ENCODE assay signal across 13 cellular contexts in genomic region chr12:131784909-131785762, GRCh38. TPM values are rescaled to one million over a fixed set of nuclear protein-coding genes. Genes with fewer than 3 reads are reported as not detected.
DNase-seq lines count a peak whose midpoint lies in the region; ATAC-seq and TF ChIP-seq lines count a peak whose summit lies in the region.
"Had no signal": no experiment of that assay in that cellular context is flagged by ENCODE, and none has a peak within 500 bp of the region (broad histone marks: within the 10 kb centered on the region; RNA-seq: fewer than 3 reads in every experiment).

No MANE protein-coding gene starts in this region.

- TF ChIP-seq CTCF in A673 (conservative IDR thresholded peaks at IDR 0.05; ENCODE audit: low read depth, low read length) (no peak), HCT116 (IDR thresholded peaks at IDR 0.05 in 2 of 3, conservative IDR thresholded peaks at IDR 0.05 in 1 of 3; ENCODE audit: borderline replicate concordance in 1 of 3, insufficient read depth in 1 of 3, low read depth in 2 of 3, low read length in 2 of 3) (no peak), cardiac fibroblast (IDR thresholded peaks at IDR 0.05; ENCODE audit: low read depth, low read length) (no peak)

- no peak for TF ChIP-seq RAD21 in HCT116 (IDR thresholded peaks at IDR 0.05; ENCODE audit: low read depth)

- POLR2A ChIA-PET in A673 (lab: Charles Lee; ENCODE audit: low non-redundant PET) (no interaction called here), HCT116 (lab: Charles Lee) (no interaction called here)

- RAD21 ChIA-PET in HCT116 (lab: Charles Lee; ENCODE audit: low non-redundant PET in 1 of 2, low total read pairs in 2 of 2, uncharacterized antibody in 2 of 2, unreplicated experiment in 2 of 2): no interaction called here

- H3K4me3 ChIP-seq in A673 (ENCODE audit: low read depth, low read length, poor library complexity, severe bottlenecking) (no peak overlapping the region), HCT116 (replicated peaks in 1 of 2; ENCODE audit: low read depth in 1 of 2, low read length in 2 of 2) (no peak overlapping the region), cardiac fibroblast (replicated peaks in 1 of 2; ENCODE audit: low read depth in 2 of 2, low read length in 2 of 2) (no peak overlapping the region)

- H3K27me3 Mint-ChIP-seq in memory B cell: no peaks in the 10 kb centered on the region

- no peak overlapping the region for H3K4me3 Mint-ChIP-seq in memory B cell

- CTCF ChIA-PET in A673 (lab: Charles Lee): interaction anchor here (0.7 kb wide), 1 partner anchor 195 kb away, joined by 3 read pairs; no protein-coding TSS in a partner anchor
- CTCF ChIA-PET in HCT116 (lab: Charles Lee): no interaction called here

- H3K4me1 Mint-ChIP-seq in memory B cell: peaks cover 4% of the 10 kb centered on the region

- ATAC-seq in HCT116: no peak
- peak; percentile 67 for ATAC-seq in memory B cell (ENCODE audit: low read depth)
- no peak for ATAC-seq in HG02798 (IDR thresholded peaks at IDR 0.05; ENCODE audit: poor library complexity, unreplicated experiment)
- ATAC-seq in HG03521 (IDR thresholded peaks at IDR 0.05; ENCODE audit: unreplicated experiment): no peak
- ATAC-seq: left colon had no signal

- peak overlapping the region; percentile 52 for H3K9ac ChIP-seq in HCT116 (ENCODE audit: low read length)

- no peaks in the 10 kb centered on the region for H4K20me1 ChIP-seq in HCT116 (ENCODE audit: insufficient read depth)

- peaks cover 26% of the 10 kb centered on the region for H3K4me1 ChIP-seq in A673 (ENCODE audit: insufficient read depth, low read length, poor library complexity, severe bottlenecking)
- peaks cover 23 to 33% of the 10 kb centered on the region in 2 experiments for H3K4me1 ChIP-seq in HCT116 (ENCODE audit: control insufficient read depth in 1 of 2, insufficient read depth in 2 of 2, low read length in 2 of 2)

- peak overlapping the region; percentile 78 for H3K4me2 ChIP-seq in HCT116 (ENCODE audit: low read length)

- no peaks in the 10 kb centered on the region for H3K9me2 ChIP-seq in HCT116 (ENCODE audit: insufficient read depth)

- DNase-seq in A673 (ENCODE audit: low spot score) (no peak), HCT116 (ENCODE audit: low read depth, low spot score) (no peak), cardiac fibroblast (ENCODE audit: low read depth in 2 of 2) (peak; percentile 6 to 69), memory B cell (ENCODE audit: low spot score in 2 of 2) (no peak), SW 1271 (lab: John Stamatoyannopoulos, UW) (no peak), posterior vena cava (ENCODE audit: low spot score) (no peak)
- DNase-seq: Karpas-422; left colon; NCI-H2081 treated with DMSO at 0.1 percent for 48 hours; NCI-H774; stimulated activated CD8-positive, alpha-beta memory T cell treated with anti-CD3 and anti-CD28 coated beads, Interleukin-4, amount 100 ng/mL, for 48 hours had no signal

- BruUV-seq in A673 (replicated peaks; lab: Mats Ljungman, UMichigan) (no TSS peak), HCT116 (replicated peaks; lab: Mats Ljungman, UMichigan) (no TSS peak)

- no peak overlapping the region for H2AFZ ChIP-seq in HCT116 (ENCODE audit: low read depth, low read length, poor library complexity, severe bottlenecking)

- H3K9me3 ChIP-seq in A673 (ENCODE audit: low read depth, low read length, poor library complexity, severe bottlenecking): no peaks in the 10 kb centered on the region
- H3K9me3 ChIP-seq in HCT116 (ENCODE audit: control insufficient read depth in 1 of 2, insufficient read depth in 1 of 2, low read depth in 1 of 2, low read length in 2 of 2): no peaks in the 10 kb centered on the region

- peaks cover 16% of the 10 kb centered on the region for H3K36me3 Mint-ChIP-seq in memory B cell

- TF ChIP-seq POLR2A in HCT116 (IDR thresholded peaks at IDR 0.05; ENCODE audit: borderline replicate concordance, extremely low read depth, insufficient read depth, insufficient read length): no peak

- H3K79me2 ChIP-seq in HCT116 (ENCODE audit: insufficient read depth, low read length): peaks cover 23% of the 10 kb centered on the region

- H3K9me3 Mint-ChIP-seq in memory B cell: no peaks in the 10 kb centered on the region

- intact Hi-C loops in A673 (cut with micrococcal nuclease; ENCODE audit: unreplicated experiment): no loop called here
- intact Hi-C loops in HCT116 (cut with micrococcal nuclease): no loop called here
- intact Hi-C loops in posterior vena cava (cut with DNase I): no loop called here

- H3K27ac ChIP-seq in A673 (ENCODE audit: low read depth, low read length, poor library complexity, severe bottlenecking) (peak overlapping the region; percentile 70), HCT116 (ENCODE audit: low read depth, low read length) (peak overlapping the region; percentile 73)

- peak overlapping the region; percentile 58 for H3K27ac Mint-ChIP-seq in memory B cell

- H3K36me3 ChIP-seq in A673 (ENCODE audit: insufficient read depth, low read length, poor library complexity, severe bottlenecking) (peaks cover 20% of the 10 kb centered on the region), HCT116 (ENCODE audit: control insufficient read depth in 1 of 2, insufficient read depth in 2 of 2, low read length in 2 of 2) (peaks cover 5 to 39% of the 10 kb centered on the region in 2 experiments; a peak in 3 of 4 replicates)

- H3K27me3 ChIP-seq in A673 (replicated peaks; ENCODE audit: insufficient read depth, low read depth, low read length, poor library complexity): no peaks in the 10 kb centered on the region
- H3K27me3 ChIP-seq in HCT116 (ENCODE audit: insufficient read depth, low read length): no peaks in the 10 kb centered on the region

TF ChIP-seq in HCT116, 20 proteins besides CTCF, POLR2A, EP300 and RAD21:
- TF ChIP-seq SIN3A (IDR thresholded peaks at IDR 0.05; ENCODE audit: low read depth) (no peak), FOSL1 (IDR thresholded peaks at IDR 0.05; ENCODE audit: low read depth) (no peak), JUND (IDR thresholded peaks at IDR 0.05) (no peak), MAX (IDR thresholded peaks at IDR 0.05) (no peak), POLR2AphosphoS5 (IDR thresholded peaks at IDR 0.05; ENCODE audit: low read depth, low read length) (no peak), ZFX (IDR thresholded peaks at IDR 0.05) (no peak), CBX3 (IDR thresholded peaks at IDR 0.05; ENCODE audit: low read depth) (no peak), ELF1 (IDR thresholded peaks at IDR 0.05; ENCODE audit: borderline replicate concordance, low read depth) (no peak), ZNF274 (IDR thresholded peaks at IDR 0.05; ENCODE audit: low read depth, low read length) (no peak), REST (IDR thresholded peaks at IDR 0.05; ENCODE audit: low read depth) (no peak), TCF7L2 (IDR thresholded peaks at IDR 0.05; ENCODE audit: borderline replicate concordance, extremely low read depth, insufficient read depth, insufficient read length) (no peak), EZH2phosphoT487 (IDR thresholded peaks at IDR 0.05; ENCODE audit: borderline replicate concordance) (no peak)

RNA-seq across cellular contexts. Expression of gene MMP17, which starts 43.1 kb away (rescaled TPM):
- total RNA-seq in A673 (2021): 12.6 and 14.9 TPM in 2 replicates
- total RNA-seq in HCT116 (2021; ENCODE audit: unreplicated experiment): 14.3 TPM
- 14.5 and 16.0 TPM in 2 replicates for polyA plus RNA-seq in HCT116 (2012)
- total RNA-seq in posterior vena cava: 1 to 10 TPM; 4.3 to 5.8 TPM

Comparison
In these comparisons a context has a peak if more than half of its experiments do, and no peak if none do; other contexts are left out.
1. DNase-seq: peak in cardiac fibroblast (2 of 2); none in A673 (single experiment), HCT116 (single experiment), memory B cell (0 of 2), SW 1271 (0 of 2) and posterior vena cava (single experiment).